In the genomic region with DNA sequence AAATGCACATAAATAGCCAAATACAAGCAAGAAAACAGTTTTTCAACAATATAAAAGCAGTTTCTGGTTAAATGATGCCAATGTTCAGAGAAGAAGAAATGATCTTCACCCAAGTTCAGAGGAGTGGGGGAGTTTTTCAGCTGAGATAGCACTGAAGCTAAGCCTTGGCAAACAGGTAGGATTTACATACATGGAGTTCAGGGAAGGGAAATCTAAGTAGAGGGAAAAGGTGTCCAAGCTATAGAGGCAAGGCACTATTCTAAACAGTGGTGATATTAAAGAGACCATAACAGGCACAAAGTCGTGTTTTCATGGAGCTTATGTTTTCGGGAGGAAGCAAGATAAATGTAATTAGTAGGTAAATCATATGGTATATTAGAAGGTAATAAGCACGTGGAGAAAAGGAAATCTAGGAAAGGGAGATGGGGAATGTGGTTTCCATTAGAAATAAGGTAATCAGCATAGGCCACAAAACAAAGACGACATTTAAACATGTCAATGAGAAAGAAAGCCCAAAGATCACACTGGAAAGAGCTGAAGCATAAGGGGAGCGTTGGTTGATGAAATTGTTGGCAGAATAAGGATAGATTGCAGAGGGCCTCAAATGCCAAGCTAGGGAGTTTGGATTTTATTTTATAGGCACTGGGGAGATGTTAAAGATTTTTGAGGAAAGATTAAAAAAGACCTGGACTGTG, we compare ENCODE assay signal across 23 cellular contexts.
"Had no signal": no experiment of that assay in that cellular context is flagged by ENCODE, and none has a peak within 500 bp of the region (broad histone marks: within the 10 kb centered on the region; RNA-seq: fewer than 3 reads in every experiment).

No MANE protein-coding gene starts in this region.

- H3K4me1 ChIP-seq: SJSA1 had no signal

- H3K4me3 ChIP-seq: K562, SJSA1, SK-N-MC had no signal

- H3K36me3 ChIP-seq: SJSA1 had no signal

- H3K27me3 ChIP-seq: SJSA1 had no signal

- FAIRE-seq: K562, RCC 7860 had no signal

- DNase-seq: Kasumi-1, MM.1S, NCI-H1092 treated with DMSO at 0.1 percent for 48 hours, NCI-H1436, NCI-H187, NCI-H2029, NCI-H2081 treated with DMSO at 0.1 percent for 48 hours, NCI-H2171, NCI-H226, NCI-H446, NCI-H510A, NCI-H524 treated with DMSO at 0.1 percent for 48 hours, NCI-H69, NCI-H774, Right ventricle myocardium superior, RPMI8226, SIG-M5 had no signal

- H3K9ac ChIP-seq: KMS-11 had no signal

- H3K27ac ChIP-seq: HL-60, KMS-11, SJSA1, SK-N-MC had no signal

- H3K9me3 ChIP-seq: SJSA1 had no signal

- H3K4me2 ChIP-seq: KMS-11 had no signal
